14 cellular contexts compared by ENCODE assay signal in genomic region chr17:64131606-64132270, GRCh38. TPM values are rescaled to one million over a fixed set of nuclear protein-coding genes. Genes with fewer than 3 reads are reported as not detected.
DNase-seq lines count a peak whose midpoint lies in the region; ATAC-seq, FAIRE-seq and TF ChIP-seq lines count a peak whose summit lies in the region.
"Had no signal": no experiment of that assay in that cellular context is flagged by ENCODE, and none has a peak within 500 bp of the region (broad histone marks: within the 10 kb centered on the region; RNA-seq: fewer than 3 reads in every experiment).

No MANE protein-coding gene starts in this region.

- H3K27me3 Mint-ChIP-seq in natural killer cell treated with Interleukin-12 subunit alpha and Interleukin-12 subunit beta and Interleukin-15 and Interleukin-18, amount 100 ng/mL, for 72 hours = peaks cover 0 to 2% of the 10 kb centered on the region in 2 donors
- H3K27me3 Mint-ChIP-seq in natural killer cell (ENCODE audit: low read depth in 2 of 2) (no peaks in the 10 kb centered on the region), T-cell (no peaks in the 10 kb centered on the region)
- H3K27me3 Mint-ChIP-seq in naive thymus-derived CD8-positive, alpha-beta T cell = no peaks in the 10 kb centered on the region

- TF ChIP-seq POLR2A in GM12891 (IDR thresholded peaks at IDR 0.05; ENCODE audit: low read depth, low read length) = no peak

- DNase-seq in natural killer cell treated with Interleukin-12 subunit alpha and Interleukin-12 subunit beta and Interleukin-15 and Interleukin-18, amount 100 ng/mL, for 72 hours (ENCODE audit: low spot score) = no peak
- no peak for DNase-seq in natural killer cell
- DNase-seq in T-cell = no peak
- no peak for DNase-seq in naive thymus-derived CD8-positive, alpha-beta T cell
- no peak for DNase-seq in Kasumi-1 (lab: John Stamatoyannopoulos, UW)
- DNase-seq in GM12891 (ENCODE audit: insufficient read length, low spot score) = no peak
- no peak for DNase-seq in inferior parietal cortex (ENCODE audit: extremely low spot score)
- no peak for DNase-seq in mucosa of gallbladder (ENCODE audit: low spot score)
- DNase-seq: activated CD4-positive, CD25-positive, alpha-beta regulatory T cell; effector CD4-positive, alpha-beta T cell; IMR-90; NCI-H1417; NCI-H446 treated with DMSO at 0.1 percent for 48 hours; thyroid gland had no signal

- CTCF ChIA-PET in T-cell (lab: Charles Lee) = interaction anchor here (0.9 to 5.5 kb wide), 9 partner anchors 14 to 227 kb away, joined by 3 to 226 read pairs (median 10); no protein-coding TSS in a partner anchor

- peak overlapping the region in 1 of 2 donors; percentile 94 for H3K27ac Mint-ChIP-seq in natural killer cell treated with Interleukin-12 subunit alpha and Interleukin-12 subunit beta and Interleukin-15 and Interleukin-18, amount 100 ng/mL, for 72 hours
- H3K27ac Mint-ChIP-seq in natural killer cell (peak overlapping the region in 1 of 2 donors; percentile 22), T-cell (peak overlapping the region; percentile 94 to 95)
- H3K27ac Mint-ChIP-seq in naive thymus-derived CD8-positive, alpha-beta T cell = peak overlapping the region in 7 of 10 donors; percentile 24 to 97 (median 83)

- intact Hi-C loops in natural killer cell (cut with micrococcal nuclease) = no loop called here

- ATAC-seq in natural killer cell treated with Interleukin-12 subunit alpha and Interleukin-12 subunit beta and Interleukin-15 and Interleukin-18, amount 100 ng/mL, for 72 hours = no peak
- ATAC-seq in natural killer cell (no peak), T-cell (replicated peaks in 1 of 4) (no peak)
- no peak for ATAC-seq in naive thymus-derived CD8-positive, alpha-beta T cell

- H3K36me3 Mint-ChIP-seq in natural killer cell treated with Interleukin-12 subunit alpha and Interleukin-12 subunit beta and Interleukin-15 and Interleukin-18, amount 100 ng/mL, for 72 hours = peaks cover 6% of the 10 kb centered on the region
- no peaks in the 10 kb centered on the region for H3K36me3 Mint-ChIP-seq in natural killer cell
- peaks cover 4% of the 10 kb centered on the region for H3K36me3 Mint-ChIP-seq in T-cell
- H3K36me3 Mint-ChIP-seq in naive thymus-derived CD8-positive, alpha-beta T cell = no peaks in the 10 kb centered on the region

- no peaks in the 10 kb centered on the region for H3K9me3 Mint-ChIP-seq in natural killer cell treated with Interleukin-12 subunit alpha and Interleukin-12 subunit beta and Interleukin-15 and Interleukin-18, amount 100 ng/mL, for 72 hours
- H3K9me3 Mint-ChIP-seq in natural killer cell (no peaks in the 10 kb centered on the region), T-cell (no peaks in the 10 kb centered on the region)
- no peaks in the 10 kb centered on the region for H3K9me3 Mint-ChIP-seq in naive thymus-derived CD8-positive, alpha-beta T cell

- POLR2A ChIA-PET in T-cell (lab: Charles Lee) = interaction anchor here (0.5 to 2.4 kb wide), 5 partner anchors 14 to 132 kb away, joined by 3 to 11 read pairs (median 4); partner anchors contain the start of gene ICAM2 (in 1 of the 2)
- POLR2A ChIA-PET in naive thymus-derived CD8-positive, alpha-beta T cell (lab: Charles Lee) = interaction anchor here (0.7 to 6.5 kb wide), 7 partner anchors 15 to 373 kb away, joined by 3 to 98 read pairs (median 18); partner anchors contain the start of gene ICAM2

- H3K4me1 Mint-ChIP-seq in natural killer cell treated with Interleukin-12 subunit alpha and Interleukin-12 subunit beta and Interleukin-15 and Interleukin-18, amount 100 ng/mL, for 72 hours (ENCODE audit: low read depth in 2 of 2) = peaks cover 29 to 30% of the 10 kb centered on the region in 2 donors
- H3K4me1 Mint-ChIP-seq in natural killer cell (peaks cover 23 to 30% of the 10 kb centered on the region in 2 donors), T-cell (peaks cover 27 to 39% (median 33%) of the 10 kb centered on the region in 3 donors)
- H3K4me1 Mint-ChIP-seq in naive thymus-derived CD8-positive, alpha-beta T cell = peaks cover 11 to 41% (median 28%) of the 10 kb centered on the region in 4 donors

- peak overlapping the region; percentile 81 for H3K4me3 Mint-ChIP-seq in natural killer cell treated with Interleukin-12 subunit alpha and Interleukin-12 subunit beta and Interleukin-15 and Interleukin-18, amount 100 ng/mL, for 72 hours
- no peak overlapping the region for H3K4me3 Mint-ChIP-seq in natural killer cell
- peak overlapping the region in 2 of 3 donors; percentile 15 to 81 for H3K4me3 Mint-ChIP-seq in T-cell
- no peak overlapping the region for H3K4me3 Mint-ChIP-seq in naive thymus-derived CD8-positive, alpha-beta T cell

- TF ChIP-seq CTCF in natural killer cell (IDR thresholded peaks at IDR 0.05) = no peak

- no peak for FAIRE-seq in GM12891 (lab: Jason Lieb, UNC)

TF ChIP-seq in GM12891, 5 proteins besides CTCF, POLR2A, EP300 and RAD21:
- TF ChIP-seq SPI1 (IDR thresholded peaks at IDR 0.05; ENCODE audit: low read depth, low read length) (no peak), POLR2AphosphoS5 (IDR thresholded peaks at IDR 0.05; ENCODE audit: low read depth, low read length) (no peak), POU2F2 (IDR thresholded peaks at IDR 0.05; ENCODE audit: low read depth, low read length) (no peak), TAF1 (IDR thresholded peaks at IDR 0.05; ENCODE audit: low read depth, low read length) (no peak), PAX5 (IDR thresholded peaks at IDR 0.05; ENCODE audit: insufficient read depth, low read length, severe bottlenecking) (no peak)
TF ChIP-seq in GM12891: peak in this region for 0.

RNA-seq across cellular contexts. Expression of gene ERN1, which starts 1.8 kb away (rescaled TPM):
- total RNA-seq in natural killer cell treated with Interleukin-12 subunit alpha and Interleukin-12 subunit beta and Interleukin-15 and Interleukin-18, amount 100 ng/mL, for 72 hours = 100 to 1,000 TPM; 131 TPM
- total RNA-seq in natural killer cell (10 to 100 TPM; 52.9 to 90.5 (median 67.2) TPM), T-cell (100 to 1,000 TPM in 3 of 5 donors, 10 to 100 TPM in 2; 71.2 to 146 (median 112) TPM), mucosa of gallbladder (41.6 TPM)
- 10 to 100 TPM; 23.6 to 24.0 TPM for total RNA-seq in naive thymus-derived CD8-positive, alpha-beta T cell
- polyA plus RNA-seq in naive thymus-derived CD8-positive, alpha-beta T cell = 10 to 100 TPM in 2 of 3 donors, 1 to 10 TPM in 1; 9.3 to 21.2 (median 11.5) TPM
- polyA plus RNA-seq in GM12891 (2012; ENCODE audit: low read depth, missing spikeins) = 2.2 TPM

Comparison
In these comparisons a context has a peak if more than half of its experiments do, and no peak if none do; other contexts are left out.
1. H3K4me3 Mint-ChIP-seq: peak in natural killer cell treated with Interleukin-12 subunit alpha and Interleukin-12 subunit beta and Interleukin-15 and Interleukin-18, amount 100 ng/mL, for 72 hours (single experiment) and T-cell (2 of 3); none in natural killer cell (single experiment) and naive thymus-derived CD8-positive, alpha-beta T cell (0 of 10).